ENCODE assay signal across 27 cellular contexts in the genomic region with DNA sequence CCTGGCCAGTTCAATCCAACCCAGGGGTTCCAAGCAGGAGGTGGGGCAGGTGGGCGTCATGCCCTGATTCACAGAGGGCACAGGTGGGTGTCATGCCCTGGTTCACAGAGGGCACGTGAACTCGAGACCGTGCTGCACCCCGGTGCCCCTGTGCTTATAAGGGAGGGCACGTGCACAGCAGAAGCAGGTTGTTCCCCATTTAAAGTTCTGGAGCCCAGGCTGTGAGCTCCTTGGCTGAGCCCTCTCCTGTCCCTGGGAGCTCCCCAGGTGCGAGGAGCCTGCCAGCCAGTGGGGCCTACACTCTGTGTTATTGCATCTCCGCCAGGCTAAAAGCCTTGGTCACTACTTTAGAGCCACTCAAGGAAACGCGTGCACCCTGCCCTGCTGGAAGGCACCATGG. TPM values are rescaled to one million over a fixed set of nuclear protein-coding genes. Genes with fewer than 3 reads are reported as not detected.
"Had no signal": no experiment of that assay in that cellular context is flagged by ENCODE, and none has a peak within 500 bp of the region (broad histone marks: within the 10 kb centered on the region; RNA-seq: fewer than 3 reads in every experiment).

No MANE protein-coding gene starts in this region.

- FAIRE-seq: endothelial cell of umbilical vein, TTC549 had no signal

- H3K9me3 ChIP-seq: heart right ventricle, mucosa of descending colon, thyroid gland, upper lobe of left lung had no signal

- DNase-seq: activated CD4-positive, alpha-beta memory T cell treated with anti-CD3 and anti-CD28 coated beads for 36 hours; activated CD4-positive, alpha-beta T cell treated with anti-CD3 and anti-CD28 coated beads, Interleukin-2, amount 10 ng/mL, durations not matched to agents 24 days and 14 days; activated CD8-positive, alpha-beta memory T cell treated with anti-CD3 and anti-CD28 coated beads, Interleukin-2, amount 50 U/mL, for 4 hours; activated gamma-delta T cell; activated naive CD4-positive, alpha-beta T cell treated with anti-CD3 and anti-CD28 coated beads, Interleukin-2, amount 50 U/mL, for 16 hours; activated T-cell treated with anti-CD3 and anti-CD28 coated beads, Interleukin-2, amount 50 U/mL, for 1 hour; caudate nucleus; cortex of kidney; heart right ventricle; kidney glomerular epithelial cell; mesendoderm; mucosa of descending colon; nephron progenitor cell; stimulated activated CD4-positive, alpha-beta T cell treated with anti-CD3 and anti-CD28 coated beads, Interleukin-4, amount 100 ng/mL, for 24 hours; stimulated activated naive CD8-positive, alpha-beta T cell treated with anti-CD3 and anti-CD28 coated beads, Interleukin-15, amount 100 ng/mL, for 72 hours; substantia nigra; thyroid gland had no signal

- H3K27me3 ChIP-seq: thyroid gland had no signal

- H3K27ac ChIP-seq: heart right ventricle, thyroid gland, upper lobe of left lung, VCaP had no signal

- H3K4me3 ChIP-seq: heart right ventricle, lung, mucosa of descending colon, thyroid gland, upper lobe of left lung had no signal

- ATAC-seq: heart right ventricle; left lobe of liver; mucosa of descending colon; right cardiac atrium; stimulated activated effector memory CD8-positive, alpha-beta T cell treated with anti-CD3 and anti-CD28 coated beads, Interleukin-12 subunit alpha, Interleukin-12 subunit beta, amount 100 ng/mL, for 72 hours; stimulated activated naive CD8-positive, alpha-beta T cell treated with anti-CD3 and anti-CD28 coated beads, Interleukin-15, amount 100 ng/mL, for 72 hours had no signal

- H3K36me3 ChIP-seq: heart right ventricle, thyroid gland, upper lobe of left lung had no signal

RNA-seq across cellular contexts. Expression of a gene that starts 3.2 kb away (rescaled TPM):
- total RNA-seq: activated CD4-positive, alpha-beta memory T cell treated with anti-CD3 and anti-CD28 coated beads for 36 hours; activated CD4-positive, alpha-beta T cell treated with anti-CD3 and anti-CD28 coated beads, Interleukin-2, amount 10 ng/mL, durations not matched to agents 24 days and 14 days; activated CD8-positive, alpha-beta memory T cell treated with anti-CD3 and anti-CD28 coated beads for 36 hours; endothelial cell of umbilical vein; T-helper 1 cell treated with Interleukin-12 subunit alpha and Interleukin-12 subunit beta and Interleukin-4 antibody, amounts not matched to agents 30 ng/mL and 1 ng/mL, for 36 hours had no signal
- polyA plus RNA-seq: endothelial cell of umbilical vein had no signal

RNA-seq across cellular contexts. Expression of a gene that starts 9.1 kb away (rescaled TPM):
- total RNA-seq: activated CD4-positive, alpha-beta memory T cell treated with anti-CD3 and anti-CD28 coated beads for 36 hours; activated CD4-positive, alpha-beta T cell treated with anti-CD3 and anti-CD28 coated beads, Interleukin-2, amount 10 ng/mL, durations not matched to agents 24 days and 14 days; activated CD8-positive, alpha-beta memory T cell treated with anti-CD3 and anti-CD28 coated beads for 36 hours; endothelial cell of umbilical vein; left lobe of liver; T-helper 1 cell treated with Interleukin-12 subunit alpha and Interleukin-12 subunit beta and Interleukin-4 antibody, amounts not matched to agents 30 ng/mL and 1 ng/mL, for 36 hours; thyroid gland had no signal
- polyA plus RNA-seq: endothelial cell of umbilical vein had no signal
